ENCODE assay signal across 21 cellular contexts in the genomic region with DNA sequence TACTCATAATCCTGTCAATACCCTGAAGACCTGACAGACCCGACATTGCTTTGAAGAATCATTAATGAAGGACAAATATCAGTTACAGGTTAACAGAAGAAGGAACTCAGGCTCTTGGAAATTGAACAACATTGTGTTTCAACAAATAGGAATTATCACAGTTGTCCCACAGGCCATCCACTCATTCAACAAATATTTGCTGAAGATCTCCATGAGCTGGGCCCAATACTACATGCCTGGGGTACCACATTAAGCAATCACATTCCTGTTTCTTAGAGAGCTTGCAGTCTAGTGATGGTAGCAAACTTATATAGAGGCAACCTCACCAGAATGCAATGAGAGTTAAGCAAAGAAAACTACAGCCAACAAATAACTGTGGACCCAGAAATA.
DNase-seq lines count a peak whose midpoint lies in the region; ATAC-seq and TF ChIP-seq lines count a peak whose summit lies in the region.
"Had no signal": no experiment of that assay in that cellular context is flagged by ENCODE, and none has a peak within 500 bp of the region (broad histone marks: within the 10 kb centered on the region; RNA-seq: fewer than 3 reads in every experiment).

No MANE protein-coding gene starts in this region.

- CTCF ChIA-PET in mammary epithelial cell (lab: Charles Lee; ENCODE audit: low non-redundant PET), result interaction anchor here (0.6 kb wide), 1 partner anchor 159 kb away, joined by 5 read pairs; no protein-coding TSS in a partner anchor
- CTCF ChIA-PET in activated CD8-positive, alpha-beta T cell treated with anti-CD3 and anti-CD28 coated beads, Interleukin-2, amount 10 ng/mL, durations not matched to agents 7 days and 5 days (lab: Charles Lee), result no interaction called here

- no peak overlapping the region for H3K9ac ChIP-seq in mammary epithelial cell (ENCODE audit: insufficient read depth, low read length)

- H3K36me3 Mint-ChIP-seq in activated CD8-positive, alpha-beta T cell treated with anti-CD3 and anti-CD28 coated beads, Interleukin-2, amount 10 ng/mL, durations not matched to agents 7 days and 5 days (ENCODE audit: low read depth), result no peaks in the 10 kb centered on the region
- no peaks in the 10 kb centered on the region for H3K36me3 Mint-ChIP-seq in activated naive CD8-positive, alpha-beta T cell treated with anti-CD3 and anti-CD28 coated beads, Interleukin-2, amount 50 U/mL, for 24 hours (ENCODE audit: low read depth)
- H3K36me3 Mint-ChIP-seq: brain, mesothelial cell of epicardium had no signal

- intact Hi-C loops in mammary epithelial cell (cut with micrococcal nuclease) (no loop called here), breast epithelium (cut with DNase I; ENCODE audit: low total_unique reads) (no loop called here)

- H3K9me3 ChIP-seq in mammary epithelial cell (replicated peaks; ENCODE audit: insufficient read depth, low read length), result no peaks in the 10 kb centered on the region
- no peaks in the 10 kb centered on the region for H3K9me3 ChIP-seq in breast epithelium
- H3K9me3 ChIP-seq: thoracic aorta had no signal

- H3K4me1 ChIP-seq in mammary epithelial cell (ENCODE audit: insufficient read depth, low read length), result peaks cover 24% of the 10 kb centered on the region
- H3K4me1 ChIP-seq in breast epithelium, result no peaks in the 10 kb centered on the region
- H3K4me1 ChIP-seq in foreskin keratinocyte, result peaks cover 21% of the 10 kb centered on the region

- H2AFZ ChIP-seq in mammary epithelial cell (ENCODE audit: low read depth, low read length), result peak overlapping the region; percentile 92

- POLR2A ChIA-PET in activated CD8-positive, alpha-beta T cell treated with anti-CD3 and anti-CD28 coated beads, Interleukin-2, amount 10 ng/mL, durations not matched to agents 7 days and 5 days (lab: Charles Lee), result no interaction called here

- H3K27me3 Mint-ChIP-seq in activated CD8-positive, alpha-beta T cell treated with anti-CD3 and anti-CD28 coated beads, Interleukin-2, amount 10 ng/mL, durations not matched to agents 7 days and 5 days (ENCODE audit: low read depth), result no peaks in the 10 kb centered on the region
- no peaks in the 10 kb centered on the region for H3K27me3 Mint-ChIP-seq in activated naive CD8-positive, alpha-beta T cell treated with anti-CD3 and anti-CD28 coated beads, Interleukin-2, amount 50 U/mL, for 24 hours
- H3K27me3 Mint-ChIP-seq: brain; dendritic cell treated with granulocyte-macrophage colony-stimulating factor and Interleukin-4, amounts not matched to agents 40 ng/mL and 50 ng/mL, for 4 days had no signal

- H3K4me3 ChIP-seq in mammary epithelial cell (replicated peaks in 1 of 3; ENCODE audit: insufficient read depth in 1 of 3, low read depth in 2 of 3, low read length in 3 of 3) (no peak overlapping the region), breast epithelium (no peak overlapping the region), astrocyte of the spinal cord (ENCODE audit: low read depth, low read length) (no peak overlapping the region)
- H3K4me3 ChIP-seq: K562, thoracic aorta had no signal

- in situ Hi-C loops in mammary epithelial cell (cut with MboI; ENCODE audit: low sequenced_read_pairs in 2 of 2), result no loop called here
- in situ Hi-C loops in astrocyte of the spinal cord (cut with HindIII; ENCODE audit: low sequenced_read_pairs), result no loop called here

- H3K27ac Mint-ChIP-seq in activated CD8-positive, alpha-beta T cell treated with anti-CD3 and anti-CD28 coated beads, Interleukin-2, amount 10 ng/mL, durations not matched to agents 7 days and 5 days, result no peak overlapping the region
- no peak overlapping the region for H3K27ac Mint-ChIP-seq in activated naive CD8-positive, alpha-beta T cell treated with anti-CD3 and anti-CD28 coated beads, Interleukin-2, amount 50 U/mL, for 24 hours
- H3K27ac Mint-ChIP-seq: dendritic cell treated with granulocyte-macrophage colony-stimulating factor and Interleukin-4, amounts not matched to agents 40 ng/mL and 50 ng/mL, for 4 days; mesothelial cell of epicardium had no signal

- H3K79me2 ChIP-seq in mammary epithelial cell (ENCODE audit: insufficient read depth, low read length), result no peaks in the 10 kb centered on the region

- ATAC-seq in foreskin keratinocyte, result peak; percentile 24
- ATAC-seq in activated CD8-positive, alpha-beta T cell treated with anti-CD3 and anti-CD28 coated beads, Interleukin-2, amount 10 ng/mL, durations not matched to agents 7 days and 5 days, result no peak
- no peak for ATAC-seq in activated naive CD8-positive, alpha-beta T cell treated with anti-CD3 and anti-CD28 coated beads, Interleukin-2, amount 50 U/mL, for 24 hours
- no peak for ATAC-seq in HG03378 (IDR thresholded peaks at IDR 0.05; ENCODE audit: unreplicated experiment)
- ATAC-seq in GM19455 (IDR thresholded peaks at IDR 0.05; ENCODE audit: unreplicated experiment), result no peak
- ATAC-seq: K562 had no signal

- H3K36me3 ChIP-seq in mammary epithelial cell (ENCODE audit: insufficient read depth, low read length) (no peaks in the 10 kb centered on the region), breast epithelium (no peaks in the 10 kb centered on the region)
- H3K36me3 ChIP-seq: thoracic aorta had no signal

- no peak for TF ChIP-seq CTCF in mammary epithelial cell (conservative IDR thresholded peaks at IDR 0.05 in 1 of 2, IDR thresholded peaks at IDR 0.05 in 1 of 2; ENCODE audit: extremely low read depth in 1 of 2, insufficient read depth in 1 of 2, low read depth in 1 of 2, low read length in 2 of 2)
- TF ChIP-seq CTCF in breast epithelium (IDR thresholded peaks at IDR 0.05), result no peak
- TF ChIP-seq CTCF in astrocyte of the spinal cord (IDR thresholded peaks at IDR 0.05; ENCODE audit: low read depth, low read length), result no peak
- no peak for TF ChIP-seq CTCF in foreskin keratinocyte (conservative IDR thresholded peaks at IDR 0.05)

- no peaks in the 10 kb centered on the region for H3K4me1 Mint-ChIP-seq in activated CD8-positive, alpha-beta T cell treated with anti-CD3 and anti-CD28 coated beads, Interleukin-2, amount 10 ng/mL, durations not matched to agents 7 days and 5 days (ENCODE audit: low read depth)
- H3K4me1 Mint-ChIP-seq in activated naive CD8-positive, alpha-beta T cell treated with anti-CD3 and anti-CD28 coated beads, Interleukin-2, amount 50 U/mL, for 24 hours, result peaks cover 4% of the 10 kb centered on the region
- H3K4me1 Mint-ChIP-seq: brain, mesothelial cell of epicardium had no signal

- no peak overlapping the region for H3K4me3 Mint-ChIP-seq in activated CD8-positive, alpha-beta T cell treated with anti-CD3 and anti-CD28 coated beads, Interleukin-2, amount 10 ng/mL, durations not matched to agents 7 days and 5 days
- H3K4me3 Mint-ChIP-seq in activated naive CD8-positive, alpha-beta T cell treated with anti-CD3 and anti-CD28 coated beads, Interleukin-2, amount 50 U/mL, for 24 hours, result no peak overlapping the region
- H3K4me3 Mint-ChIP-seq: brain; dendritic cell treated with granulocyte-macrophage colony-stimulating factor and Interleukin-4, amounts not matched to agents 40 ng/mL and 50 ng/mL, for 4 days; mesothelial cell of epicardium; neural crest cell had no signal

- H4K20me1 ChIP-seq in mammary epithelial cell (ENCODE audit: insufficient read depth, low read length), result no peaks in the 10 kb centered on the region

- TF ChIP-seq POLR2A in breast epithelium (IDR thresholded peaks at IDR 0.05), result no peak

- H3K9me3 Mint-ChIP-seq in activated CD8-positive, alpha-beta T cell treated with anti-CD3 and anti-CD28 coated beads, Interleukin-2, amount 10 ng/mL, durations not matched to agents 7 days and 5 days (ENCODE audit: insufficient read depth), result no peaks in the 10 kb centered on the region
- H3K9me3 Mint-ChIP-seq in activated naive CD8-positive, alpha-beta T cell treated with anti-CD3 and anti-CD28 coated beads, Interleukin-2, amount 50 U/mL, for 24 hours, result no peaks in the 10 kb centered on the region

- DNase-seq in mammary epithelial cell (peak; percentile 62), breast epithelium (ENCODE audit: low spot score in 2 of 2) (no peak), astrocyte of the spinal cord (ENCODE audit: low read depth, low spot score) (peak; percentile 3), foreskin keratinocyte (peak; percentile 65 to 78)
- no peak for DNase-seq in activated CD8-positive, alpha-beta T cell treated with anti-CD3 and anti-CD28 coated beads, Interleukin-2, amount 10 ng/mL, durations not matched to agents 7 days and 5 days
- DNase-seq in activated naive CD8-positive, alpha-beta T cell treated with anti-CD3 and anti-CD28 coated beads, Interleukin-2, amount 50 U/mL, for 24 hours, result no peak
- DNase-seq: 8988T; activated CD4-positive, alpha-beta T cell treated with anti-CD3 and anti-CD28 coated beads, Interleukin-2, amount 50 U/mL, for 4 hours; activated naive CD4-positive, alpha-beta T cell treated with anti-CD3 and anti-CD28 coated beads, Interleukin-2, amount 50 U/mL, for 16 hours; activated T-cell treated with anti-CD3 and anti-CD28 coated beads, Interleukin-2, amount 50 U/mL, for 1 hour; DMS79 treated with DMSO at 0.1 percent for 48 hours; GOT3; NCI-H1930 had no signal

- 0% methylated on average over 1 of the region's 1 CpG for WGBS in mammary epithelial cell (ENCODE audit: low coverage, missing lambda C conversion rate)

- dilution Hi-C loops in mammary epithelial cell (cut with HindIII; ENCODE audit: low sequenced_read_pairs), result no loop called here

- peak overlapping the region; percentile 45 for H3K27ac ChIP-seq in mammary epithelial cell (ENCODE audit: insufficient read depth, low read depth, low read length)
- H3K27ac ChIP-seq in breast epithelium, result peak overlapping the region in 1 of 2 donors; percentile 32
- no peak overlapping the region for H3K27ac ChIP-seq in foreskin keratinocyte
- H3K27ac ChIP-seq: thoracic aorta had no signal

- no peaks in the 10 kb centered on the region for H3K27me3 ChIP-seq in mammary epithelial cell (ENCODE audit: insufficient read depth, low read length)
- H3K27me3 ChIP-seq in breast epithelium, result no peaks in the 10 kb centered on the region
- H3K27me3 ChIP-seq in foreskin keratinocyte, result no peaks in the 10 kb centered on the region

- BruUV-seq in mammary epithelial cell (replicated peaks; lab: Mats Ljungman, UMichigan), result no TSS peak

- H3K4me2 ChIP-seq in mammary epithelial cell (ENCODE audit: insufficient read depth, low read depth, low read length), result peak overlapping the region; percentile 19

Comparison
In these comparisons a context has a peak if more than half of its experiments do, and no peak if none do; other contexts are left out.
1. DNase-seq: peak in mammary epithelial cell (single experiment), astrocyte of the spinal cord (single experiment) and foreskin keratinocyte (2 of 2); none in breast epithelium (0 of 2), activated CD8-positive, alpha-beta T cell treated with anti-CD3 and anti-CD28 coated beads, Interleukin-2, amount 10 ng/mL, durations not matched to agents 7 days and 5 days (single experiment) and activated naive CD8-positive, alpha-beta T cell treated with anti-CD3 and anti-CD28 coated beads, Interleukin-2, amount 50 U/mL, for 24 hours (single experiment).